In genomic region chr11:74492974-74493815, GRCh38 we compare ENCODE assay signal across 1 cellular context.
A peak's percentile ranks its signal among the peaks of the same experiment; 100 is the strongest.
TF ChIP-seq lines count a peak whose summit lies in the region.

TSS of gene LIPT2 (minus strand) at chr11:74493724. CDS start at chr11:74493703, 21 bp downstream.

TF ChIP-seq in SK-N-SH, 30 proteins besides CTCF, POLR2A, EP300 and RAD21 (continued from another document):
- TF ChIP-seq FOSL2 (IDR thresholded peaks at IDR 0.05; ENCODE audit: borderline replicate concordance, low read depth) (no peak), JUND (IDR thresholded peaks at IDR 0.05) (no peak), ELF1 (IDR thresholded peaks at IDR 0.05) (no peak), USF2 (IDR thresholded peaks at IDR 0.05; ENCODE audit: borderline replicate concordance, low read depth, low read length) (no peak), RCOR1 (IDR thresholded peaks at IDR 0.05; ENCODE audit: low read length) (no peak), POLR2AphosphoS5 (IDR thresholded peaks at IDR 0.05; ENCODE audit: low read depth, low read length) (peak; percentile 71), TAF1 (IDR thresholded peaks at IDR 0.05; ENCODE audit: borderline replicate concordance, low read depth, low read length) (0 out of 2 replicates have a peak, but pooled peaks have one; percentile 44), EZH2phosphoT487 (IDR thresholded peaks at IDR 0.05; ENCODE audit: borderline replicate concordance, low read depth) (no peak), MAX (IDR thresholded peaks at IDR 0.05; ENCODE audit: low read depth) (peak; percentile 37; the same call in 1 of the 2 replicates), TCF12 (IDR thresholded peaks at IDR 0.05) (no peak), RFX5 (IDR thresholded peaks at IDR 0.05; ENCODE audit: low read length) (no peak), GATA2 (CRISPR knock-in tag; IDR thresholded peaks at IDR 0.05) (peak; percentile 76), NRF1 (IDR thresholded peaks at IDR 0.05; ENCODE audit: low read depth, low read length) (peak; percentile 96), ZBTB33 (IDR thresholded peaks at IDR 0.05; ENCODE audit: borderline replicate concordance, low read depth) (no peak)
- TF ChIP-seq, protein P1, sequence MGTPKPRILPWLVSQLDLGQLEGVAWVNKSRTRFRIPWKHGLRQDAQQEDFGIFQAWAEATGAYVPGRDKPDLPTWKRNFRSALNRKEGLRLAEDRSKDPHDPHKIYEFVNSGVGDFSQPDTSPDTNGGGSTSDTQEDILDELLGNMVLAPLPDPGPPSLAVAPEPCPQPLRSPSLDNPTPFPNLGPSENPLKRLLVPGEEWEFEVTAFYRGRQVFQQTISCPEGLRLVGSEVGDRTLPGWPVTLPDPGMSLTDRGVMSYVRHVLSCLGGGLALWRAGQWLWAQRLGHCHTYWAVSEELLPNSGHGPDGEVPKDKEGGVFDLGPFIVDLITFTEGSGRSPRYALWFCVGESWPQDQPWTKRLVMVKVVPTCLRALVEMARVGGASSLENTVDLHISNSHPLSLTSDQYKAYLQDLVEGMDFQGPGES (IDR thresholded peaks at IDR 0.05; ENCODE audit: low read depth, low read length): no peak
TF ChIP-seq in SK-N-SH: peak in this region for 8.
